ENCODE assay signal across 19 cellular contexts in genomic region chr11:35061516-35062440, GRCh38.
DNase-seq lines count a peak whose midpoint lies in the region; ATAC-seq, FAIRE-seq and TF ChIP-seq lines count a peak whose summit lies in the region.
"Had no signal": no experiment of that assay in that cellular context is flagged by ENCODE, and none has a peak within 500 bp of the region (broad histone marks: within the 10 kb centered on the region; RNA-seq: fewer than 3 reads in every experiment).

No MANE protein-coding gene starts in this region.

- no peak for ATAC-seq in HG02610 (IDR thresholded peaks at IDR 0.05; ENCODE audit: unreplicated experiment)
- ATAC-seq in HG02973 (IDR thresholded peaks at IDR 0.05; ENCODE audit: unreplicated experiment), result no peak
- ATAC-seq: naive thymus-derived CD8-positive, alpha-beta T cell; stimulated activated naive B cell treated with anti-CD40 and anti-IgM and Interleukin-4, amounts not matched to agents 10 μg/mL and 1 μg/mL and 100 μg/mL, for 72 hours had no signal

- H3K4me1 ChIP-seq in suprapubic skin (peaks cover 39% of the 10 kb centered on the region), HAP-1 (no peaks in the 10 kb centered on the region)
- H3K4me1 ChIP-seq: Caco-2, parathyroid adenoma had no signal

- DNase-seq in GM12892 (ENCODE audit: insufficient read length), result no peak
- peak; percentile 64 to 87 for DNase-seq in NCI-H2081 (lab: John Stamatoyannopoulos, UW)
- peak; percentile 94 for DNase-seq in SK-MEL-5 (ENCODE audit: low read depth, low spot score)
- no peak for DNase-seq in suprapubic skin (ENCODE audit: low spot score in 2 of 2)
- no peak for DNase-seq in HAP-1 (ENCODE audit: low spot score in 2 of 2)
- DNase-seq: activated CD4-positive, alpha-beta T cell treated with anti-CD3 and anti-CD28 coated beads for 48 hours; Caco-2; gastrocnemius medialis; H7; IMR-90; mesendoderm; MM.1S; naive thymus-derived CD8-positive, alpha-beta T cell; stimulated activated naive B cell treated with anti-CD40 and anti-IgM and Interleukin-4, amounts not matched to agents 10 μg/mL and 1 μg/mL and 100 μg/mL, for 72 hours had no signal

- no peak overlapping the region for H3K4me3 ChIP-seq in suprapubic skin
- no peak overlapping the region for H3K4me3 ChIP-seq in HAP-1
- H3K4me3 ChIP-seq: gastrocnemius medialis had no signal

- no peaks in the 10 kb centered on the region for H3K36me3 ChIP-seq in suprapubic skin
- no peaks in the 10 kb centered on the region for H3K36me3 ChIP-seq in HAP-1 (replicated peaks)
- H3K36me3 ChIP-seq: gastrocnemius medialis had no signal

- 50% methylated on average over 5 of the region's 5 CpGs for WGBS in suprapubic skin

- H3K9me3 ChIP-seq in suprapubic skin, result no peaks in the 10 kb centered on the region
- no peaks in the 10 kb centered on the region for H3K9me3 ChIP-seq in HAP-1
- H3K9me3 ChIP-seq: Caco-2, gastrocnemius medialis had no signal

- TF ChIP-seq POLR2A in GM12892 (IDR thresholded peaks at IDR 0.05; ENCODE audit: low read depth, low read length) (no peak), suprapubic skin (IDR thresholded peaks at IDR 0.05) (no peak)

- no peak for TF ChIP-seq EP300 in suprapubic skin (IDR thresholded peaks at IDR 0.05)

- TF ChIP-seq CTCF in suprapubic skin (IDR thresholded peaks at IDR 0.05), result no peak

- H3K27ac ChIP-seq in suprapubic skin, result peak overlapping the region; percentile 79
- H3K27ac ChIP-seq: gastrocnemius medialis, HL-60, parathyroid adenoma had no signal

- H3K27me3 ChIP-seq in suprapubic skin (no peaks in the 10 kb centered on the region), HAP-1 (ENCODE audit: low read depth) (no peaks in the 10 kb centered on the region; the same call in 1 of the 2 replicates)
- H3K27me3 ChIP-seq: gastrocnemius medialis had no signal

- peak; percentile 46 for FAIRE-seq in GM12892 (lab: Jason Lieb, UNC)
- FAIRE-seq: TTC549 had no signal

- in situ Hi-C loops in SK-MEL-5 (cut with HindIII; ENCODE audit: low pct_unique_long_range_greater_than_20kb, low sequenced_read_pairs) (no loop called here), HAP-1 (cut with MboI; ENCODE audit: low sequenced_read_pairs) (no loop called here)

Comparison
In these comparisons a context has a peak if more than half of its experiments do, and no peak if none do; other contexts are left out.
1. DNase-seq: peak in NCI-H2081 (2 of 2) and SK-MEL-5 (single experiment); none in GM12892 (single experiment), suprapubic skin (0 of 2) and HAP-1 (0 of 2).